In genomic region chr1:156767101-156767878, GRCh38 we compare ENCODE assay signal across 8 cellular contexts.
A peak's percentile ranks its signal among the peaks of the same experiment; 100 is the strongest.
DNase-seq lines count a peak whose midpoint lies in the region; ATAC-seq, FAIRE-seq and TF ChIP-seq lines count a peak whose summit lies in the region.

Gene PRCC, plus strand, starts transcription at chr1:156767535. Its CDS starts 237 bp downstream, at chr1:156767772.

- TF ChIP-seq POLR2A in GM18951 (IDR thresholded peaks at IDR 0.05; ENCODE audit: extremely low read depth, insufficient read depth, insufficient read length), result peak; percentile 28

- ATAC-seq in HG03196 (IDR thresholded peaks at IDR 0.05; ENCODE audit: unreplicated experiment), result peak; percentile 91

- in situ Hi-C loops in GM18951 (cut with MboI; ENCODE audit: low sequenced_read_pairs, unreplicated experiment), result no loop called here

- peak; percentile 90 for DNase-seq in AG08396 (ENCODE audit: low spot score)
- DNase-seq in NCI-H345 (lab: John Stamatoyannopoulos, UW), result peak; percentile 100
- DNase-seq in activated CD4-positive, CD25-positive, alpha-beta regulatory T cell (lab: John Stamatoyannopoulos, UW), result peak; percentile 85 to 94 (median 92)
- DNase-seq in cerebellar cortex (ENCODE audit: low spot score), result peak; percentile 100
- DNase-seq in stimulated activated CD4-positive, alpha-beta T cell treated with anti-CD3 and anti-CD28 coated beads, Interleukin-12 subunit alpha, Interleukin-12 subunit beta, amount 100 ng/mL, for 4 hours, result peak; percentile 89

- peak; percentile 96 for FAIRE-seq in islet of Langerhans (lab: Jason Lieb, UNC)

Comparison
In these comparisons a context has a peak if more than half of its experiments do, and no peak if none do; other contexts are left out.
1. Peak in every context shown above with its lines: DNase-seq and ATAC-seq.